ENCODE assay signal across 22 cellular contexts in the genomic region with DNA sequence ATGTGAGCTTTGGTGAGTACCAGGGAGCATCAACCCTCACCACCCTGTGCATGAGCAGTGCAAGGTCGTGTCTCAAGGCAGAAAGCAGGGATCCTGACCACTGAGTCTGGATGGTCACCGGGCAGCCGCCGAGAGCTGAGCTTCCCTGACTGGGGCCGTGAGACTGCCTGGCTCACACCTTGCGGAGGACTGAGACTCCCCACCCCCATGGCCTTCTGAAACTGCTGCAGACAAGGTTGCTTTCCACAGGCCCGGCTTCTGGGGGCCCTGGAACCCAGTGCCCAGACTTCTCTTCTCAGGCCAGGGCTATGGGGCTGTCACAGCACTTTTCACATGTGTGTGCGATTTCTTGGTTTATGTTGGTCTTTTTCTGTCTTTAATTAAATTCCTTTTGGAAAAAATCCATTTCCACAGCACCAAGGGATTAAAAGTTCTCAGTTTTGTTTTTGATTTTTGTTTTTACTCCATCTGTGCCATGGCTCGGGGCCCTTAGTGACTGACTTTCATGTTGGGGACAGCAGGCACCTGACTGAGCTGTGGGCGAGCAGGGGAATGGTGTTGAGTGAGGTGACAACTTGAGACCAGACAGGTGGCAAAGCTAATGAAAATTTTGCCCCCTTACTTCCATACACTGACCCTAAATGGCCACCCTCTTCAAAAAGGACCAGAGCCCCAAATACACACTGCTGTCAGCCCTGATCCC.
DNase-seq lines count a peak whose midpoint lies in the region; ATAC-seq, FAIRE-seq and TF ChIP-seq lines count a peak whose summit lies in the region.
"Had no signal": no experiment of that assay in that cellular context is flagged by ENCODE, and none has a peak within 500 bp of the region (broad histone marks: within the 10 kb centered on the region; RNA-seq: fewer than 3 reads in every experiment).

No MANE protein-coding gene starts in this region.

- no peak for TF ChIP-seq CTCF in heart left ventricle (IDR thresholded peaks at IDR 0.05)
- no peak for TF ChIP-seq CTCF in vagina (IDR thresholded peaks at IDR 0.05)

- no peaks in the 10 kb centered on the region for H3K36me3 ChIP-seq in heart left ventricle
- H3K36me3 ChIP-seq in vagina = no peaks in the 10 kb centered on the region

- H3K9me3 ChIP-seq in heart left ventricle (no peaks in the 10 kb centered on the region), vagina (no peaks in the 10 kb centered on the region)

- no peak overlapping the region for H3K27ac ChIP-seq in heart left ventricle
- no peak overlapping the region for H3K27ac ChIP-seq in vagina
- H3K27ac ChIP-seq: 22Rv1, C4-2B had no signal

- WGBS in heart left ventricle, 4 donors = 85 to 89% (median 87%) methylated on average over 10 of the region's 10 CpGs

- H3K27me3 ChIP-seq in heart left ventricle (peaks cover 0 to 10% (median 0%) of the 10 kb centered on the region in 9 donors), vagina (no peaks in the 10 kb centered on the region)

- no peak for FAIRE-seq in HTR-8/SVneo (lab: Jason Lieb, UNC)
- FAIRE-seq: D721Med, GM12892, H54 had no signal

- H3K4me1 ChIP-seq in heart left ventricle (peaks cover 0 to 32% (median 9%) of the 10 kb centered on the region in 12 donors), vagina (peaks cover 11% of the 10 kb centered on the region)

- intact Hi-C loops in Right ventricle myocardium inferior (cut with DNase I) (no loop called here), heart left ventricle (cut with DNase I) (no loop called here), vagina (cut with DNase I) (no loop called here)

- H3K4me3 ChIP-seq in heart left ventricle = no peak overlapping the region
- no peak overlapping the region for H3K4me3 ChIP-seq in vagina

- TF ChIP-seq POLR2A in heart left ventricle (IDR thresholded peaks at IDR 0.05) (no peak), vagina (IDR thresholded peaks at IDR 0.05) (no peak)

- DNase-seq in Right ventricle myocardium inferior (ENCODE audit: missing footprints) = no peak
- DNase-seq in heart left ventricle = no peak
- peak; percentile 22 for DNase-seq in ecto neural progenitor cell (ENCODE audit: low spot score)
- peak; percentile 19 for DNase-seq in left lobe of liver (ENCODE audit: low spot score)
- DNase-seq in vagina (ENCODE audit: extremely low spot score in 2 of 2) = peak; percentile 64 to 77
- DNase-seq in cortex of kidney (lab: John Stamatoyannopoulos, UW) = no peak
- DNase-seq in activated CD4-positive, alpha-beta T cell treated with anti-CD3 and anti-CD28 coated beads for 1 hour = no peak
- no peak for DNase-seq in HTR-8/SVneo (ENCODE audit: insufficient read length, low spot score)
- DNase-seq: AML-193, DMS79, HFFc6, Karpas-422, NCI-H1436, NCI-H1930, NCI-H226, NCI-H524, SIG-M5 had no signal

- ATAC-seq in Right ventricle myocardium inferior (peak; percentile 36), heart left ventricle (no peak), left lobe of liver (no peak)

Comparison
In these comparisons a context has a peak if more than half of its experiments do, and no peak if none do; other contexts are left out.
1. DNase-seq: peak in ecto neural progenitor cell (single experiment), left lobe of liver (single experiment) and vagina (2 of 2); none in Right ventricle myocardium inferior (single experiment), heart left ventricle (0 of 5), cortex of kidney (single experiment), activated CD4-positive, alpha-beta T cell treated with anti-CD3 and anti-CD28 coated beads for 1 hour (single experiment) and HTR-8/SVneo (single experiment).